ENCODE assay signal across 10 cellular contexts in the genomic region with DNA sequence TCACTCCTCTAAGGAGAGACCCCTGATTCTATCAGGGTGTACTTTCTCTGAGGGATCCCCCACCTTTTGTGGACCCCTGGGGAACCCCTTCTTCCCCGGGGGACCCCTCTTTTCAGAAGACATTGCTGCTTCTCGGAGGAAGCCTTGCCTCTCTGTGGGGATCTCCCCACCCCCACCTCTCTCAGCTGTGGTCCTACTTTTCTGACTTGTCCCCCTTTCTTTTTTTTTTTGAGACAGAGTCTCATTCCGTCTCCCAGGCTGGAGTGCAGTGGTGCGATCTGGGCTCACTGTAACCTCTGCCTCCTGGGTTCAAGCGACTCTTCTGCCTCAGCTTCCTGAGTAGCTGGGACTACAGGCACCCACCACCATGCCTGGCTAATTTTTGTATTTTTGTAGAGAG. TPM values are rescaled to one million over a fixed set of nuclear protein-coding genes. Genes with fewer than 3 reads are reported as not detected.
A peak's percentile ranks its signal among the peaks of the same experiment; 100 is the strongest.
DNase-seq lines count a peak whose midpoint lies in the region; ATAC-seq and TF ChIP-seq lines count a peak whose summit lies in the region.
"Had no signal": no experiment of that assay in that cellular context is flagged by ENCODE, and none has a peak within 500 bp of the region (broad histone marks: within the 10 kb centered on the region; RNA-seq: fewer than 3 reads in every experiment).

No MANE protein-coding gene starts in this region.

- H3K27ac ChIP-seq in right atrium auricular region (peak overlapping the region; percentile 3 to 81), urinary bladder (ENCODE audit: low read depth) (no peak overlapping the region)

- no peaks in the 10 kb centered on the region for H3K9me3 Mint-ChIP-seq in mesothelial cell of epicardium

- no peak for TF ChIP-seq CTCF in right atrium auricular region (IDR thresholded peaks at IDR 0.05)
- no peak for TF ChIP-seq CTCF in astrocyte of the spinal cord (IDR thresholded peaks at IDR 0.05; ENCODE audit: low read depth, low read length)
- no peak for TF ChIP-seq CTCF in mesothelial cell of epicardium (IDR thresholded peaks at IDR 0.05; ENCODE audit: unreplicated experiment)

- intact Hi-C loops in Right ventricle myocardium superior (cut with DNase I) (no loop called here), posterior cingulate gyrus (cut with DNase I) (loop anchor here (2.0 kb wide), 1 partner anchor 18 kb away; a partner anchor contains a TSS)

- DNase-seq in right atrium auricular region (ENCODE audit: low spot score) (no peak), Right ventricle myocardium superior (no peak), astrocyte of the spinal cord (ENCODE audit: low read depth, low spot score) (no peak), mesothelial cell of epicardium (ENCODE audit: low spot score in 2 of 2, unreplicated experiment in 2 of 2) (no peak), posterior cingulate gyrus (no peak), NCI-H345 treated with DMSO at 0.1 percent for 48 hours (lab: John Stamatoyannopoulos, UW; ENCODE audit: unreplicated experiment) (no peak), NCI-H510A (lab: John Stamatoyannopoulos, UW) (no peak)
- DNase-seq: NCI-H446, retina had no signal

- H3K36me3 ChIP-seq in right atrium auricular region (no peaks in the 10 kb centered on the region), urinary bladder (ENCODE audit: insufficient read depth) (no peaks in the 10 kb centered on the region)

- peak overlapping the region in 1 of 2 donors; percentile 89 for H3K4me3 ChIP-seq in right atrium auricular region
- H3K4me3 ChIP-seq in astrocyte of the spinal cord (ENCODE audit: low read depth, low read length), result peak overlapping the region; percentile 81
- peak overlapping the region; percentile 72 for H3K4me3 ChIP-seq in urinary bladder (ENCODE audit: low read depth, low read length)

- H3K27me3 ChIP-seq in right atrium auricular region, result no peaks in the 10 kb centered on the region

- H3K36me3 Mint-ChIP-seq in mesothelial cell of epicardium, result peaks cover 4% of the 10 kb centered on the region

- H3K4me1 Mint-ChIP-seq in mesothelial cell of epicardium, result peaks cover 39% of the 10 kb centered on the region

- H3K9me3 ChIP-seq in right atrium auricular region, result no peaks in the 10 kb centered on the region

- ATAC-seq in Right ventricle myocardium superior (ENCODE audit: poor library complexity), result no peak

- in situ Hi-C loops in astrocyte of the spinal cord (cut with HindIII; ENCODE audit: low sequenced_read_pairs), result no loop called here

- H3K27ac Mint-ChIP-seq in mesothelial cell of epicardium, result peak overlapping the region; percentile 25

- WGBS in urinary bladder, result 82% methylated on average over 5 of the region's 5 CpGs

- no peaks in the 10 kb centered on the region for H3K27me3 Mint-ChIP-seq in mesothelial cell of epicardium (ENCODE audit: low read depth)

- H3K4me3 Mint-ChIP-seq in mesothelial cell of epicardium, result peak overlapping the region; percentile 78

- H3K4me1 ChIP-seq in right atrium auricular region (peaks cover 0 to 45% of the 10 kb centered on the region in 2 donors), urinary bladder (ENCODE audit: insufficient read depth) (peaks cover 6% of the 10 kb centered on the region)

RNA-seq across cellular contexts. Expression of a gene that starts 18.4 kb away (rescaled TPM):
- total RNA-seq in right atrium auricular region (10 to 100 TPM; 27.7 to 32.9 TPM), Right ventricle myocardium superior (24.3 TPM), mesothelial cell of epicardium (112 to 113 TPM (median 113 TPM) in 3 replicates), urinary bladder (15.8 TPM)
- 22.9 TPM for polyA plus RNA-seq in urinary bladder
